2 cellular contexts compared by ENCODE assay signal in genomic region chr3:186220886-186221285, GRCh38.
TF ChIP-seq lines count a peak whose summit lies in the region.

No MANE protein-coding gene starts in this region.

TF ChIP-seq in GM23338, 12 proteins besides CTCF, POLR2A, EP300 and RAD21 (continued from another document):
- TF ChIP-seq ETS1 (IDR thresholded peaks at IDR 0.05) (no peak), ZNF114 (CRISPR knock-in tag; IDR thresholded peaks at IDR 0.05) (no peak), JUNB (IDR thresholded peaks at IDR 0.05; ENCODE audit: unreplicated experiment) (no peak), REST (IDR thresholded peaks at IDR 0.05; ENCODE audit: unreplicated experiment) (no peak), CREB1 (CRISPR knock-in tag; IDR thresholded peaks at IDR 0.05; ENCODE audit: low read depth) (no peak), NANOG (IDR thresholded peaks at IDR 0.05; ENCODE audit: borderline replicate concordance) (no peak), ZNF462 (CRISPR knock-in tag; IDR thresholded peaks at IDR 0.05) (no peak), ZNF331 (CRISPR knock-in tag; IDR thresholded peaks at IDR 0.05; ENCODE audit: low read depth) (no peak)

TF ChIP-seq in K562, 482 proteins besides CTCF, POLR2A, EP300 and RAD21 (continued from another document):
- peak; percentile 16; the same call in 1 of the 2 replicates for TF ChIP-seq USF1 (CRISPR knock-in tag; IDR thresholded peaks at IDR 0.05)
- 0 out of 2 replicates have a peak, but pooled peaks have one; percentile 4 for TF ChIP-seq FOSL1 (tag; conservative IDR thresholded peaks at IDR 0.05)
